In the genomic region with DNA sequence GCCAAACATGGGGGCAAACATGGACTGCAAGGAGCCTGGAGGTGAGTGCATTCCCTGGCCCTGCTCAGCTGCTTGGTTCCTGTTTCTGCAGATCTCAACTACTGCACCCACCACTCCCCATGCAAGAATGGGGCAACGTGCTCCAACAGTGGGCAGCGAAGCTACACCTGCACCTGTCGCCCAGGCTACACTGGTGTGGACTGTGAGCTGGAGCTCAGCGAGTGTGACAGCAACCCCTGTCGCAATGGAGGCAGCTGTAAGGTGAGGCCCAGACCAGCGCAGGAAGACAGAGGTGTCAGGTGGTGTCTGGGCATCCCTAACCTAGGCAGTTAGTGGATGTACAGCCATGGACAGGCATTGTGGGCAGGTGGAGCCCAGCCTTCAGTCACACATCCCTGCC, we compare ENCODE assay signal across 2 cellular contexts.
TF ChIP-seq lines count a peak whose summit lies in the region.

No MANE protein-coding gene starts in this region.

TF ChIP-seq in HEK293, 187 proteins besides CTCF, POLR2A, EP300 and RAD21:
- TF ChIP-seq, protein P1, sequence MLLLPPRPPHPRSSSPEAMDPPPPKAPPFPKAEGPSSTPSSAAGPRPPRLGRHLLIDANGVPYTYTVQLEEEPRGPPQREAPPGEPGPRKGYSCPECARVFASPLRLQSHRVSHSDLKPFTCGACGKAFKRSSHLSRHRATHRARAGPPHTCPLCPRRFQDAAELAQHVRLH (tag by site-specific recombination; IDR thresholded peaks at IDR 0.05) = no peak
- TF ChIP-seq SCRT2 (tag by site-specific recombination; IDR thresholded peaks at IDR 0.05) = peak; percentile 65
TF ChIP-seq in HEK293: peak in this region for 1.

TF ChIP-seq in IMR-90, 13 proteins besides CTCF, POLR2A, EP300 and RAD21:
- no peak for TF ChIP-seq FOS (IDR thresholded peaks at IDR 0.05; ENCODE audit: low read depth, low read length)
- no peak for TF ChIP-seq CEBPB (IDR thresholded peaks at IDR 0.05; ENCODE audit: low read depth, low read length)
- TF ChIP-seq SMC3 (IDR thresholded peaks at IDR 0.05; ENCODE audit: low read depth, low read length) = no peak
- TF ChIP-seq RCOR1 (IDR thresholded peaks at IDR 0.05; ENCODE audit: insufficient replicate concordance, low read length) = no peak
